Comparison of ENCODE assay signal across 8 cellular contexts in the genomic region with DNA sequence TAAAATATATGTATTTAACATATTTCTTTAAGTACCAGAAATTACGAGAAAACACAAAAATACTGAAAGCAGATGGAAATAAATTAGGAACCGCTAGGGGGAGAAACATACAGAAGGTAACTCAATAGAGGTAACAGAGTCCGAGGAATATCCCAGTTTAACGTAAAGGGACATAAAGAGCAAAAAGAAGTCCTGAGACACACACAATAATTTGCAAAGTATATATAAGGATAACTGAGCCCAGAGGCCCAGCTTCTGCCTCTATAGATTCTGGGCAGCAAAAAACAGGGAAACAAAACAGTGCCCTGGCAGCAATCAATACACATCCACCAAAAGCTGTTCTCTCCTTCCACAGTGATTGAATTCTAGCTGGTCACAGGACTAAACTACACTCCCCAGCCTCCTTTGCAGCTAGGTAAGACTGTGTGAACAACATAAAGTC. TPM values are rescaled to one million over a fixed set of nuclear protein-coding genes. Genes with fewer than 3 reads are reported as not detected.
DNase-seq lines count a peak whose midpoint lies in the region; ATAC-seq and TF ChIP-seq lines count a peak whose summit lies in the region.

No MANE protein-coding gene starts in this region.

- H3K4me3 ChIP-seq in choroid plexus epithelial cell (ENCODE audit: low read depth, low read length) (peak overlapping the region; percentile 42), lower lobe of right lung (no peak overlapping the region)

- no peak overlapping the region for H3K27ac ChIP-seq in lower lobe of right lung

- H3K4me3 Mint-ChIP-seq in activated naive CD8-positive, alpha-beta T cell treated with anti-CD3 and anti-CD28 coated beads for 36 hours: no peak overlapping the region

- H3K4me1 Mint-ChIP-seq in activated naive CD8-positive, alpha-beta T cell treated with anti-CD3 and anti-CD28 coated beads for 36 hours: peaks cover 4% of the 10 kb centered on the region

- H3K4me1 ChIP-seq in lower lobe of right lung: no peaks in the 10 kb centered on the region

- H3K27me3 ChIP-seq in lower lobe of right lung (ENCODE audit: low read depth): no peaks in the 10 kb centered on the region

- intact Hi-C loops in lower lobe of right lung (cut with DNase I): no loop called here

- peaks cover 5% of the 10 kb centered on the region for H3K36me3 ChIP-seq in lower lobe of right lung

- no peak for DNase-seq in AG09319 (ENCODE audit: extremely low read depth, low read depth)
- peak; percentile 43 for DNase-seq in choroid plexus epithelial cell (ENCODE audit: low read depth)
- DNase-seq in lower lobe of right lung: no peak
- no peak for DNase-seq in GM19240 (ENCODE audit: insufficient read length, low spot score)
- DNase-seq in central memory CD4-positive, alpha-beta T cell: no peak
- DNase-seq in activated naive CD8-positive, alpha-beta T cell treated with anti-CD3 and anti-CD28 coated beads for 36 hours: no peak

- H3K36me3 Mint-ChIP-seq in activated naive CD8-positive, alpha-beta T cell treated with anti-CD3 and anti-CD28 coated beads for 36 hours: peaks cover 12% of the 10 kb centered on the region

- no peaks in the 10 kb centered on the region for H3K9me3 ChIP-seq in lower lobe of right lung

- ATAC-seq in HG02763 (IDR thresholded peaks at IDR 0.05; ENCODE audit: unreplicated experiment) (peak; percentile 47), lower lobe of right lung (no peak), GM21619 (IDR thresholded peaks at IDR 0.05; ENCODE audit: unreplicated experiment) (no peak)

- peak; percentile 53 for TF ChIP-seq CTCF in AG09319 (IDR thresholded peaks at IDR 0.05; ENCODE audit: low read depth, low read length)
- peak; percentile 44 for TF ChIP-seq CTCF in choroid plexus epithelial cell (conservative IDR thresholded peaks at IDR 0.05; ENCODE audit: low read depth, low read length)
- TF ChIP-seq CTCF in lower lobe of right lung (IDR thresholded peaks at IDR 0.05): peak; percentile 28

- H3K27me3 Mint-ChIP-seq in activated naive CD8-positive, alpha-beta T cell treated with anti-CD3 and anti-CD28 coated beads for 36 hours: no peaks in the 10 kb centered on the region

- no peaks in the 10 kb centered on the region for H3K9me3 Mint-ChIP-seq in activated naive CD8-positive, alpha-beta T cell treated with anti-CD3 and anti-CD28 coated beads for 36 hours

- H3K27ac Mint-ChIP-seq in activated naive CD8-positive, alpha-beta T cell treated with anti-CD3 and anti-CD28 coated beads for 36 hours: no peak overlapping the region

RNA-seq across cellular contexts. Expression of gene TBC1D32, which starts 15.1 kb away (rescaled TPM):
- total RNA-seq in lower lobe of right lung: 5.0 TPM
- total RNA-seq in activated naive CD8-positive, alpha-beta T cell treated with anti-CD3 and anti-CD28 coated beads for 36 hours: 1 to 10 TPM; 6.7 to 7.0 TPM
